Comparison of ENCODE assay signal across 31 cellular contexts in the genomic region with DNA sequence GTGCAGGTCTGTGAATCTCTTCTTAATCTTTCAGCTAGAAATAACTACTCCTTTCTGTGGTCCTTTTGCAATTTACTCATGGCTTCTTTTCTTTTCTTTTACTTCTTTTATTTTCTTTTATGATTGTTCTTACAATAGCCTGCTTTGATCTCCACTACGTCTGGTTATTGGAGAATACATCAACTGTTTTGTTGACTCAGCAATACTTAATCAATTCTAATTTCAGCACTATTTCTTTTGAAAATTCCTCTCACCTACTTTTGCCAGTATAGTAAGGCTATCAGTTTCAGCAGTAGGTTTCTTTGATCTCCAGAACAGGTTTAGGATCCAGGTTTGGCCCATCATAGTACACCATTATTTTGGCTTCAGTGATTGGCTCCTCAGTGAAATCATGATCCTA.
"Had no signal": no experiment of that assay in that cellular context is flagged by ENCODE, and none has a peak within 500 bp of the region (broad histone marks: within the 10 kb centered on the region; RNA-seq: fewer than 3 reads in every experiment).

No MANE protein-coding gene starts in this region.

- H3K9me3 ChIP-seq: body of pancreas, breast epithelium had no signal

- H3K27ac ChIP-seq: adrenal gland, body of pancreas, brain microvascular endothelial cell, breast epithelium, VCaP had no signal

- DNase-seq: activated B cell treated with CpG ODN at 0.5 μM for 24 hours; activated CD4-positive, alpha-beta memory T cell treated with anti-CD3 and anti-CD28 coated beads for 36 hours; activated CD4-positive, alpha-beta T cell treated with anti-CD3 and anti-CD28 coated beads for 4 hours; activated CD4-positive, alpha-beta T cell treated with anti-CD3 and anti-CD28 coated beads, Interleukin-2, amount 10 ng/mL, durations not matched to agents 24 days and 14 days; activated CD4-positive, alpha-beta T cell treated with anti-CD3 and anti-CD28 coated beads, Interleukin-2, amount 50 U/mL, for 1 hour; activated CD4-positive, alpha-beta T cell treated with anti-CD3 and anti-CD28 coated beads, Interleukin-2, amount 50 U/mL, for 4 hours; activated CD4-positive, CD25-positive, alpha-beta regulatory T cell treated with anti-CD3 and anti-CD28 coated beads, Interleukin-2, amount 50 U/mL, for 72 hours; activated CD8-positive, alpha-beta memory T cell treated with anti-CD3 and anti-CD28 coated beads, Interleukin-2, amount 50 U/mL, for 4 hours; activated CD8-positive, alpha-beta T cell treated with anti-CD3 and anti-CD28 coated beads for 36 hours; activated effector memory CD4-positive, alpha-beta T cell treated with Interleukin-2 at 50 U/mL for 16 hours; activated gamma-delta T cell; activated naive CD4-positive, alpha-beta T cell treated with anti-CD3 and anti-CD28 coated beads for 36 hours; activated naive CD4-positive, alpha-beta T cell treated with anti-CD3 and anti-CD28 coated beads, Interleukin-2, amount 50 U/mL, for 16 hours; activated naive CD8-positive, alpha-beta T cell treated with anti-CD3 and anti-CD28 coated beads for 36 hours; activated T-cell treated with anti-CD3 and anti-CD28 coated beads for 4 hours; activated T-cell treated with anti-CD3 and anti-CD28 coated beads, Interleukin-2, amount 50 U/mL, for 24 hours; activated T-cell treated with anti-CD3 and anti-CD28 coated beads, Interleukin-2, amount 50 U/mL, for 48 hours; adrenal gland; amniotic stem cell; aorta; body of pancreas; brain microvascular endothelial cell; central memory CD4-positive, alpha-beta T cell; T-helper 1 cell; T-helper 2 cell; T-helper 9 cell had no signal

- ATAC-seq: activated CD8-positive, alpha-beta T cell treated with anti-CD3 and anti-CD28 coated beads for 36 hours; activated naive CD4-positive, alpha-beta T cell treated with anti-CD3 and anti-CD28 coated beads, Interleukin-2, amount 50 U/mL, for 72 hours; body of pancreas had no signal

- H3K36me3 ChIP-seq: adrenal gland, brain microvascular endothelial cell, breast epithelium had no signal

- FAIRE-seq: astrocyte, TTC549 had no signal

- H3K4me1 ChIP-seq: adrenal gland, body of pancreas, breast epithelium had no signal

- H3K27me3 ChIP-seq: adrenal gland, body of pancreas, brain microvascular endothelial cell, breast epithelium had no signal

- H3K4me3 ChIP-seq: adrenal gland, body of pancreas, breast epithelium had no signal
